21 cellular contexts compared by ENCODE assay signal in the genomic region with DNA sequence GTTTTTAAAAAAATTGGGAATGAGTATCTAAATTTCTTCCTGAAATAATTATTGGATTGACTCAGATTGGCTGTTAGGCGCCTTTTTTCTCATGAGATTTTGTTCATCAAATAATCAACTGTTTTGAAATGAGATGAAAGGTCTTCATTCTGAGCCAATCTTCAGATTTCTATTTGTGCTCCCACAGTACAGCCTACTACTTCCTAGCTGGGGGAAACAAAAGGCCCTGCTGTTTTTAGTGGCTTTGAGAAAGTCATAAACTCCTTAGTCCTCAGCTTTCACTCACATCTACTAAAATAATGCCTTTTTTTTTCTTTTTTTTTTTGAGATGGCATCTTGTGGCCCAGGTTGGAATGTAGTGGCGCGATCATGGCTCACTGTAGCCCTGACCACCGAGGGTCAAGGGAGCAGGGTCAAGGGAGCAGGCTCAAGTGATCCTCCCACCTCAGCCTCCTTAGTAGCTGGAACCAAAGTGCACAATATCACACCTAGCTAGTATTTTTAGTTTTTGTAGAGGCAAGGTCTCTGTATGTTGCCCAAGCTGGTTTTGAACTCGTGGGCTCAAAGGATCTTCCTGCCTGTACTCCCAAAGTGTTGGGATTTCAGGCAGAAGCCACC. TPM values are rescaled to one million over a fixed set of nuclear protein-coding genes. Genes with fewer than 3 reads are reported as not detected.
DNase-seq lines count a peak whose midpoint lies in the region; ATAC-seq, FAIRE-seq and TF ChIP-seq lines count a peak whose summit lies in the region.
"Had no signal": no experiment of that assay in that cellular context is flagged by ENCODE, and none has a peak within 500 bp of the region (broad histone marks: within the 10 kb centered on the region; RNA-seq: fewer than 3 reads in every experiment).

No MANE protein-coding gene starts in this region.

- H2AFZ ChIP-seq in SK-N-SH (ENCODE audit: low read depth) = no peak overlapping the region

- H3K27ac Mint-ChIP-seq in activated B cell treated with CpG ODN at 0.5 μM for 24 hours (no peak overlapping the region), nephron progenitor cell (peak overlapping the region; percentile 75)
- H3K27ac Mint-ChIP-seq: activated naive CD8-positive, alpha-beta T cell treated with anti-CD3 and anti-CD28 coated beads for 36 hours had no signal

- intact Hi-C loops in activated B cell treated with CpG ODN at 0.5 μM for 24 hours (cut with micrococcal nuclease) = no loop called here
- intact Hi-C loops in kidney (cut with DNase I) = no loop called here

- H3K9me3 Mint-ChIP-seq in activated B cell treated with CpG ODN at 0.5 μM for 24 hours (no peaks in the 10 kb centered on the region), nephron progenitor cell (no peaks in the 10 kb centered on the region)
- H3K9me3 Mint-ChIP-seq: activated naive CD8-positive, alpha-beta T cell treated with anti-CD3 and anti-CD28 coated beads for 36 hours had no signal

- no peak for TF ChIP-seq EP300 in SK-N-SH (IDR thresholded peaks at IDR 0.05; ENCODE audit: borderline replicate concordance in 1 of 2, low read depth in 1 of 2, low read length in 1 of 2)

- TF ChIP-seq CTCF in SK-N-SH (IDR thresholded peaks at IDR 0.05) = no peak
- TF ChIP-seq CTCF in activated B cell treated with CpG ODN at 0.5 μM for 24 hours (IDR thresholded peaks at IDR 0.05) = no peak
- TF ChIP-seq CTCF in nephron progenitor cell (IDR thresholded peaks at IDR 0.05) = no peak
- no peak for TF ChIP-seq CTCF in kidney (IDR thresholded peaks at IDR 0.05; ENCODE audit: borderline replicate concordance, extremely low read depth, insufficient read depth)

- H3K4me3 Mint-ChIP-seq in activated B cell treated with CpG ODN at 0.5 μM for 24 hours (no peak overlapping the region), nephron progenitor cell (no peak overlapping the region)
- H3K4me3 Mint-ChIP-seq: activated naive CD8-positive, alpha-beta T cell treated with anti-CD3 and anti-CD28 coated beads for 36 hours had no signal

- H3K9ac ChIP-seq in SK-N-SH (no peak overlapping the region), kidney (ENCODE audit: low read length in 2 of 2) (no peak overlapping the region)

- ATAC-seq in SK-N-SH treated with all-trans-retinoic acid at 6 μM for 48 hours (peak; percentile 53), activated B cell treated with CpG ODN at 0.5 μM for 24 hours (ENCODE audit: low read depth) (no peak)
- ATAC-seq: body of pancreas had no signal

- H3K36me3 Mint-ChIP-seq in activated B cell treated with CpG ODN at 0.5 μM for 24 hours (ENCODE audit: low read depth) = peaks cover 39% of the 10 kb centered on the region
- peaks cover 40% of the 10 kb centered on the region for H3K36me3 Mint-ChIP-seq in nephron progenitor cell (ENCODE audit: low read depth)

- 83% methylated on average over 5 of the region's 5 CpGs for whole genome bisulfite sequencing in SK-N-SH (ENCODE audit: low lambda C conversion rate)

- peaks cover 32 to 37% of the 10 kb centered on the region in 2 experiments for H3K36me3 ChIP-seq in SK-N-SH (replicated peaks in 1 of 2; ENCODE audit: control insufficient read depth in 1 of 2, insufficient read depth in 2 of 2, low read length in 1 of 2)
- peaks cover 25 to 32% of the 10 kb centered on the region in 2 donors for H3K36me3 ChIP-seq in kidney (ENCODE audit: control insufficient read depth in 1 of 2, insufficient read depth in 2 of 2, low read length in 2 of 2)

- CTCF ChIA-PET in SK-N-SH (lab: Yijun Ruan, JAX) (interaction anchor here (1.0 kb wide), 1 partner anchor 9 kb away, joined by 3 read pairs; no protein-coding TSS in a partner anchor), activated B cell treated with CpG ODN at 0.5 μM for 24 hours (lab: Charles Lee) (no interaction called here)

- H3K79me2 ChIP-seq in SK-N-SH (ENCODE audit: insufficient read depth) = peaks cover 6% of the 10 kb centered on the region

- no peak for TF ChIP-seq RAD21 in SK-N-SH (IDR thresholded peaks at IDR 0.05; ENCODE audit: low read length)

- H3K4me3 ChIP-seq in SK-N-SH (ENCODE audit: low read depth in 2 of 2, low read length in 1 of 2) (no peak overlapping the region), kidney (ENCODE audit: low read length in 2 of 2) (no peak overlapping the region)
- H3K4me3 ChIP-seq: body of pancreas, colonic mucosa, psoas muscle, transverse colon had no signal

- peaks cover 61% of the 10 kb centered on the region for H3F3A ChIP-seq in SK-N-SH (replicated peaks; ENCODE audit: insufficient read depth)

- no peaks in the 10 kb centered on the region for H3K27me3 ChIP-seq in SK-N-SH (ENCODE audit: insufficient read depth)
- H3K27me3 ChIP-seq: body of pancreas, colonic mucosa, transverse colon had no signal

- H3K9me2 ChIP-seq in SK-N-SH = no peaks in the 10 kb centered on the region

- H3K9me3 ChIP-seq in SK-N-SH (no peaks in the 10 kb centered on the region), kidney (ENCODE audit: control insufficient read depth in 1 of 2, low read length in 2 of 2) (no peaks in the 10 kb centered on the region)
- H3K9me3 ChIP-seq: body of pancreas, colonic mucosa, psoas muscle, transverse colon had no signal

- POLR2A ChIA-PET in SK-N-SH (lab: Yijun Ruan, JAX) (interaction anchor here (1.3 to 2.2 kb wide), 2 partner anchors 9 to 15 kb away, joined by 5 to 11 read pairs; partner anchors contain the start of gene NACA), activated B cell treated with CpG ODN at 0.5 μM for 24 hours (lab: Charles Lee) (interaction anchor here (0.7 to 1.9 kb wide), 7 partner anchors 9 to 51 kb away, joined by 4 to 9 read pairs (median 6); partner anchors contain the start of genes NACA and PTGES3)

- H3K27ac ChIP-seq in SK-N-SH (ENCODE audit: low read depth in 2 of 2, low read length in 1 of 2) = no peak overlapping the region
- no peak overlapping the region for H3K27ac ChIP-seq in kidney (ENCODE audit: low read depth in 2 of 2, low read length in 2 of 2)
- H3K27ac ChIP-seq: body of pancreas, colonic mucosa, psoas muscle, transverse colon had no signal

- no peaks in the 10 kb centered on the region for H3K4me1 ChIP-seq in SK-N-SH (ENCODE audit: control insufficient read depth in 1 of 2, insufficient read depth in 2 of 2, low read depth in 1 of 2, low read length in 1 of 2)
- no peaks in the 10 kb centered on the region for H3K4me1 ChIP-seq in kidney (ENCODE audit: control insufficient read depth in 1 of 2, insufficient read depth in 1 of 2, low read depth in 1 of 2, low read length in 2 of 2)
- H3K4me1 ChIP-seq: body of pancreas, colonic mucosa, transverse colon had no signal

- peaks cover 11% of the 10 kb centered on the region for H4K20me1 ChIP-seq in SK-N-SH (ENCODE audit: insufficient read depth)

- H3K27me3 Mint-ChIP-seq in activated B cell treated with CpG ODN at 0.5 μM for 24 hours = no peaks in the 10 kb centered on the region
- peaks cover 5% of the 10 kb centered on the region for H3K27me3 Mint-ChIP-seq in nephron progenitor cell (ENCODE audit: low read depth, poor library complexity)
- H3K27me3 Mint-ChIP-seq: activated naive CD8-positive, alpha-beta T cell treated with anti-CD3 and anti-CD28 coated beads for 36 hours had no signal

- H3K4me2 ChIP-seq in SK-N-SH = no peak overlapping the region

- H3K4me1 Mint-ChIP-seq in activated B cell treated with CpG ODN at 0.5 μM for 24 hours (no peaks in the 10 kb centered on the region), nephron progenitor cell (peaks cover 16% of the 10 kb centered on the region)

- FAIRE-seq in G401.6 (lab: Jason Lieb, UNC) (peak; percentile 47), kidney (lab: Jason Lieb, UNC) (no peak)
- FAIRE-seq: A204.1 had no signal

- no peak for DNase-seq in SK-N-SH
- DNase-seq in activated B cell treated with CpG ODN at 0.5 μM for 24 hours = peak; percentile 9
- no peak for DNase-seq in nephron progenitor cell
- no peak for DNase-seq in NCI-H524 treated with DMSO at 0.1 percent for 48 hours (lab: John Stamatoyannopoulos, UW)
- no peak for DNase-seq in NCI-H1105 treated with DMSO at 0.1 percent for 48 hours (lab: John Stamatoyannopoulos, UW)
- no peak for DNase-seq in kidney
- DNase-seq: activated naive CD8-positive, alpha-beta T cell treated with anti-CD3 and anti-CD28 coated beads for 36 hours; body of pancreas; colonic mucosa; H7; KG1; kidney glomerular epithelial cell; mesendoderm; NCI-H1105; NCI-H526 treated with DMSO at 0.1 percent for 48 hours; OCI-M1; psoas muscle; transverse colon had no signal

TF ChIP-seq in SK-N-SH treated with all-trans-retinoic acid at 6 μM for 48 hours, 23 proteins besides CTCF, POLR2A, EP300 and RAD21 (continues in another document):
- TF ChIP-seq ZC3H10 (CRISPR knock-in tag; IDR thresholded peaks at IDR 0.05) = no peak
- no peak for TF ChIP-seq CSDC2 (CRISPR knock-in tag; IDR thresholded peaks at IDR 0.05)

TF ChIP-seq in SK-N-SH, 30 proteins besides CTCF, POLR2A, EP300 and RAD21 (continues in another document):
- TF ChIP-seq ELF1 (IDR thresholded peaks at IDR 0.05) = no peak
- TF ChIP-seq RXRA (IDR thresholded peaks at IDR 0.05; ENCODE audit: borderline replicate concordance, low read depth) = no peak

RNA-seq across cellular contexts. Expression of gene NACA, which starts 15.2 kb away (rescaled TPM):
- polyA plus RNA-seq in SK-N-SH (2012; rRNA removed) (523 and 644 TPM in 2 replicates), kidney (ENCODE audit: insufficient read depth, low read depth, low replicate concordance) (1,180 TPM)
- 840 and 1,075 TPM in 2 replicates for polyA plus RNA-seq in SK-N-SH (2012; cell fraction: cytosol; rRNA removed)
- 157 and 212 TPM in 2 replicates for polyA plus RNA-seq in SK-N-SH (2012; cell fraction: nucleus; rRNA removed)
- total RNA-seq in activated B cell treated with CpG ODN at 0.5 μM for 24 hours (1,104 and 1,342 TPM in 2 replicates), kidney (660 TPM)

RNA-seq across cellular contexts. Expression of gene PTGES3, which starts 21.8 kb away (rescaled TPM):
- 38.9 and 40.5 TPM in 2 replicates for polyA plus RNA-seq in SK-N-SH (2012; rRNA removed)
- 65.3 and 83.2 TPM in 2 replicates for polyA plus RNA-seq in SK-N-SH (2012; cell fraction: cytosol; rRNA removed)
- 12.5 and 25.3 TPM in 2 replicates for polyA plus RNA-seq in SK-N-SH (2012; cell fraction: nucleus; rRNA removed)
- total RNA-seq in activated B cell treated with CpG ODN at 0.5 μM for 24 hours = 183 and 185 TPM in 2 replicates
- total RNA-seq in kidney = 186 TPM
- 207 TPM for polyA plus RNA-seq in kidney (ENCODE audit: insufficient read depth, low read depth, low replicate concordance)

RNA-seq across cellular contexts. Expression of gene PRIM1, which starts 42.3 kb away (rescaled TPM):
- polyA plus RNA-seq in SK-N-SH (2012; rRNA removed) (10.3 and 10.9 TPM in 2 replicates), kidney (ENCODE audit: insufficient read depth, low read depth, low replicate concordance) (3.2 TPM)
- 10.1 and 13.0 TPM in 2 replicates for polyA plus RNA-seq in SK-N-SH (2012; cell fraction: cytosol; rRNA removed)
- polyA plus RNA-seq in SK-N-SH (2012; cell fraction: nucleus; rRNA removed) = 9.2 and 15.5 TPM in 2 replicates
- total RNA-seq in activated B cell treated with CpG ODN at 0.5 μM for 24 hours (15.1 and 16.8 TPM in 2 replicates), kidney (4.9 TPM)

RNA-seq across cellular contexts. Expression of gene HSD17B6, which starts 53.3 kb away (rescaled TPM):
- polyA plus RNA-seq in SK-N-SH (2012; rRNA removed) = 1.2 and 1.5 TPM in 2 replicates
- polyA plus RNA-seq in SK-N-SH (2012; cell fraction: cytosol; rRNA removed) = 1.0 and 1.4 TPM in 2 replicates
- 0.39 and 0.61 TPM in 2 replicates for polyA plus RNA-seq in SK-N-SH (2012; cell fraction: nucleus; rRNA removed)
- total RNA-seq in activated B cell treated with CpG ODN at 0.5 μM for 24 hours = 0.29 and 0.46 TPM in 2 replicates
- total RNA-seq in kidney = 1.7 TPM
- polyA plus RNA-seq in kidney (ENCODE audit: insufficient read depth, low read depth, low replicate concordance) = 3.9 TPM
